In the genomic region with DNA sequence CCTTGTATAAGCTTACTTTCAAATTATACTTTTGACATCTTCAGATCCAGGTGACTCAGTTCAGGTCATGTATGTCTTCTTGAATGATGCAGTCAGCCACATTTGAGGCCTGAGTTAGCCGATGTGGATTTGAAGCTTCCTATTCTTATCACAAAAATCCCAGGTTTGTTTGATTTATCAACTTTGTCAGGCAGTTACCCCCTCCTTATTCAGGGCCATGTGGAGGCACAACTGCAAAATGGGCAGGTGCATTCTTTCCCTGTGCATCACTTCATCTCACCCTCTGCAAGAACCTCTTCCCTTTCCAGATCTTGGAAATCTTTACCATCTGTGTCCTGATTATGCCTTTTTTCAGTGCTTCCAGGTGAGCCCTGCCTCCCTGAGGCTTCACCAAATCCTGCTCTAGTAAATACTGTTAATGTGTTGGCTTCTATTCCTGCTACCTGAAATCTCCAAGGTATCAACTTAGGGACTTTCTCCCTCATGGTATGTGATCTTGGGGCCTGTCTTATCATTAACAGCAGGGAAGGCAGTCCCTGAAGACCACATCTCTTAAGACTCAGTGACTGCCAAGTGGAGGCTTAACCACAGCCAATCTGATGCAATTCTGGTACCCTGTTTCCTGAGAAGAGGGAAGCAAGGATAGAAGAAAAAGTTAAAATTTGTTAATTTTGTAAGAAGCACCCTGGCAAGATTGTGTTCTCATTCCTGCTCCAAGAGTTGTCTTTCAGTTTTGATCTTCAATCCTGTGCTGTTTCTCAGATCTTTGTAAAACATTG, we compare ENCODE assay signal across 1 cellular context.
TF ChIP-seq lines count a peak whose summit lies in the region.

No MANE protein-coding gene starts in this region.

TF ChIP-seq in IMR-90, 13 proteins besides CTCF, POLR2A, EP300 and RAD21:
- TF ChIP-seq, protein P1, sequence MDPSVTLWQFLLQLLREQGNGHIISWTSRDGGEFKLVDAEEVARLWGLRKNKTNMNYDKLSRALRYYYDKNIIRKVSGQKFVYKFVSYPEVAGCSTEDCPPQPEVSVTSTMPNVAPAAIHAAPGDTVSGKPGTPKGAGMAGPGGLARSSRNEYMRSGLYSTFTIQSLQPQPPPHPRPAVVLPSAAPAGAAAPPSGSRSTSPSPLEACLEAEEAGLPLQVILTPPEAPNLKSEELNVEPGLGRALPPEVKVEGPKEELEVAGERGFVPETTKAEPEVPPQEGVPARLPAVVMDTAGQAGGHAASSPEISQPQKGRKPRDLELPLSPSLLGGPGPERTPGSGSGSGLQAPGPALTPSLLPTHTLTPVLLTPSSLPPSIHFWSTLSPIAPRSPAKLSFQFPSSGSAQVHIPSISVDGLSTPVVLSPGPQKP (IDR thresholded peaks at IDR 0.05; ENCODE audit: borderline replicate concordance, low read depth, low read length), result no peak
- TF ChIP-seq SMC3 (IDR thresholded peaks at IDR 0.05; ENCODE audit: low read depth, low read length) (no peak), MXI1 (IDR thresholded peaks at IDR 0.05; ENCODE audit: borderline replicate concordance, low read depth, low read length) (no peak), CHD1 (IDR thresholded peaks at IDR 0.05; ENCODE audit: low read depth, low read length) (no peak), BHLHE40 (IDR thresholded peaks at IDR 0.05; ENCODE audit: low read depth, low read length) (no peak), CEBPB (IDR thresholded peaks at IDR 0.05; ENCODE audit: low read depth, low read length) (no peak), FOS (IDR thresholded peaks at IDR 0.05; ENCODE audit: low read depth, low read length) (no peak), MAZ (IDR thresholded peaks at IDR 0.05; ENCODE audit: borderline replicate concordance, low read depth, low read length) (no peak), MAFK (IDR thresholded peaks at IDR 0.05; ENCODE audit: low read depth, low read length) (no peak), NFE2L2 (IDR thresholded peaks at IDR 0.05; ENCODE audit: low read depth, low read length) (no peak), RFX5 (IDR thresholded peaks at IDR 0.05; ENCODE audit: low read depth, low read length) (no peak), RCOR1 (IDR thresholded peaks at IDR 0.05; ENCODE audit: insufficient replicate concordance, low read length) (no peak)
- TF ChIP-seq, protein P2, sequence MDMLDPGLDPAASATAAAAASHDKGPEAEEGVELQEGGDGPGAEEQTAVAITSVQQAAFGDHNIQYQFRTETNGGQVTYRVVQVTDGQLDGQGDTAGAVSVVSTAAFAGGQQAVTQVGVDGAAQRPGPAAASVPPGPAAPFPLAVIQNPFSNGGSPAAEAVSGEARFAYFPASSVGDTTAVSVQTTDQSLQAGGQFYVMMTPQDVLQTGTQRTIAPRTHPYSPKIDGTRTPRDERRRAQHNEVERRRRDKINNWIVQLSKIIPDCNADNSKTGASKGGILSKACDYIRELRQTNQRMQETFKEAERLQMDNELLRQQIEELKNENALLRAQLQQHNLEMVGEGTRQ (IDR thresholded peaks at IDR 0.05; ENCODE audit: low read depth, low read length), result no peak
